1 cellular context compared by ENCODE assay signal in the genomic region with DNA sequence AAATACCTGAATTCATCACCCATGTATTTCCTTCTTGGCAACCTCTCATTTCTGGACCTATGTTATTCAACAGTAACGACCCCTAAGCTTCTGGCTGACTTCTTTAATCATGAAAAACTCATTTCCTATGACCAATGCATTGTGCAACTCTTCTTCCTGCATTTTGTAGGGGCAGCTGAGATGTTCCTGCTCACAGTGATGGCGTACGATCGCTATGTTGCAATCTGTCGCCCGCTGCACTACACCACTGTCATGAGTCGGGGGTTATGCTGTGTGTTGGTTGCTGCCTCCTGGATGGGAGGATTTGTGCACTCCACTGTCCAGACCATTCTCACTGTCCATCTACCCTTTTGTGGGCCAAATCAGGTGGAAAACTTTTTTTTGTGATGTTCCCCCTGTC.
TF ChIP-seq lines count a peak whose summit lies in the region.

No MANE protein-coding gene starts in this region.

TF ChIP-seq in GM23338, 12 proteins besides CTCF, POLR2A, EP300 and RAD21 (continued from another document):
- TF ChIP-seq, protein P1, sequence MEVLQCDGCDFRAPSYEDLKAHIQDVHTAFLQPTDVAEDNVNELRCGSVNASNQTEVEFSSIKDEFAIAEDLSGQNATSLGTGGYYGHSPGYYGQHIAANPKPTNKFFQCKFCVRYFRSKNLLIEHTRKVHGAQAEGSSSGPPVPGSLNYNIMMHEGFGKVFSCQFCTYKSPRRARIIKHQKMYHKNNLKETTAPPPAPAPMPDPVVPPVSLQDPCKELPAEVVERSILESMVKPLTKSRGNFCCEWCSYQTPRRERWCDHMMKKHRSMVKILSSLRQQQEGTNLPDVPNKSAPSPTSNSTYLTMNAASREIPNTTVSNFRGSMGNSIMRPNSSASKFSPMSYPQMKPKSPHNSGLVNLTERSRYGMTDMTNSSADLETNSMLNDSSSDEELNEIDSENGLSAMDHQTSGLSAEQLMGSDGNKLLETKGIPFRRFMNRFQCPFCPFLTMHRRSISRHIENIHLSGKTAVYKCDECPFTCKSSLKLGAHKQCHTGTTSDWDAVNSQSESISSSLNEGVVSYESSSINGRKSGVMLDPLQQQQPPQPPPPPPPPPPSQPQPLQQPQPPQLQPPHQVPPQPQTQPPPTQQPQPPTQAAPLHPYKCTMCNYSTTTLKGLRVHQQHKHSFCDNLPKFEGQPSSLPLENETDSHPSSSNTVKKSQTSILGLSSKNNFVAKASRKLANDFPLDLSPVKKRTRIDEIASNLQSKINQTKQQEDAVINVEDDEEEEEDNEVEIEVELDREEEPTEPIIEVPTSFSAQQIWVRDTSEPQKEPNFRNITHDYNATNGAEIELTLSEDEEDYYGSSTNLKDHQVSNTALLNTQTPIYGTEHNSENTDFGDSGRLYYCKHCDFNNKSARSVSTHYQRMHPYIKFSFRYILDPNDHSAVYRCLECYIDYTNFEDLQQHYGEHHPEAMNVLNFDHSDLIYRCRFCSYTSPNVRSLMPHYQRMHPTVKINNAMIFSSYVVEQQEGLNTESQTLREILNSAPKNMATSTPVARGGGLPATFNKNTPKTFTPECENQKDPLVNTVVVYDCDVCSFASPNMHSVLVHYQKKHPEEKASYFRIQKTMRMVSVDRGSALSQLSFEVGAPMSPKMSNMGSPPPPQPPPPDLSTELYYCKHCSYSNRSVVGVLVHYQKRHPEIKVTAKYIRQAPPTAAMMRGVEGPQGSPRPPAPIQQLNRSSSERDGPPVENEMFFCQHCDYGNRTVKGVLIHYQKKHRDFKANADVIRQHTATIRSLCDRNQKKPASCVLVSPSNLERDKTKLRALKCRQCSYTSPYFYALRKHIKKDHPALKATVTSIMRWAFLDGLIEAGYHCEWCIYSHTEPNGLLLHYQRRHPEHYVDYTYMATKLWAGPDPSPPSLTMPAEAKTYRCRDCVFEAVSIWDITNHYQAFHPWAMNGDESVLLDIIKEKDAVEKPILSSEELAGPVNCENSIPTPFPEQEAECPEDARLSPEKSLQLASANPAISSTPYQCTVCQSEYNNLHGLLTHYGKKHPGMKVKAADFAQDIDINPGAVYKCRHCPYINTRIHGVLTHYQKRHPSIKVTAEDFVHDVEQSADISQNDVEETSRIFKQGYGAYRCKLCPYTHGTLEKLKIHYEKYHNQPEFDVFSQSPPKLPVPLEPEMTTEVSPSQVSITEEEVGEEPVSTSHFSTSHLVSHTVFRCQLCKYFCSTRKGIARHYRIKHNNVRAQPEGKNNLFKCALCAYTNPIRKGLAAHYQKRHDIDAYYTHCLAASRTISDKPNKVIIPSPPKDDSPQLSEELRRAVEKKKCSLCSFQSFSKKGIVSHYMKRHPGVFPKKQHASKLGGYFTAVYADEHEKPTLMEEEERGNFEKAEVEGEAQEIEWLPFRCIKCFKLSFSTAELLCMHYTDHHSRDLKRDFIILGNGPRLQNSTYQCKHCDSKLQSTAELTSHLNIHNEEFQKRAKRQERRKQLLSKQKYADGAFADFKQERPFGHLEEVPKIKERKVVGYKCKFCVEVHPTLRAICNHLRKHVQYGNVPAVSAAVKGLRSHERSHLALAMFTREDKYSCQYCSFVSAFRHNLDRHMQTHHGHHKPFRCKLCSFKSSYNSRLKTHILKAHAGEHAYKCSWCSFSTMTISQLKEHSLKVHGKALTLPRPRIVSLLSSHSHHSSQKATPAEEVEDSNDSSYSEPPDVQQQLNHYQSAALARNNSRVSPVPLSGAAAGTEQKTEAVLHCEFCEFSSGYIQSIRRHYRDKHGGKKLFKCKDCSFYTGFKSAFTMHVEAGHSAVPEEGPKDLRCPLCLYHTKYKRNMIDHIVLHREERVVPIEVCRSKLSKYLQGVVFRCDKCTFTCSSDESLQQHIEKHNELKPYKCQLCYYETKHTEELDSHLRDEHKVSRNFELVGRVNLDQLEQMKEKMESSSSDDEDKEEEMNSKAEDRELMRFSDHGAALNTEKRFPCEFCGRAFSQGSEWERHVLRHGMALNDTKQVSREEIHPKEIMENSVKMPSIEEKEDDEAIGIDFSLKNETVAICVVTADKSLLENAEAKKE (CRISPR knock-in tag; IDR thresholded peaks at IDR 0.05): no peak
- TF ChIP-seq POLR2AphosphoS5 (IDR thresholded peaks at IDR 0.05; ENCODE audit: low read depth): no peak
